37 cellular contexts compared by ENCODE assay signal in genomic region chr20:21527908-21528307, GRCh38. TPM values are rescaled to one million over a fixed set of nuclear protein-coding genes. Genes with fewer than 3 reads are reported as not detected.
"Had no signal": no experiment of that assay in that cellular context is flagged by ENCODE, and none has a peak within 500 bp of the region (broad histone marks: within the 10 kb centered on the region; RNA-seq: fewer than 3 reads in every experiment).

No MANE protein-coding gene starts in this region.

- H3K4me3 Mint-ChIP-seq: activated B cell treated with CpG ODN at 0.5 μM for 24 hours; activated CD4-positive, alpha-beta memory T cell treated with anti-CD3 and anti-CD28 coated beads for 36 hours; activated CD8-positive, alpha-beta T cell treated with anti-CD3 and anti-CD28 coated beads for 36 hours; activated naive CD4-positive, alpha-beta T cell treated with anti-CD3 and anti-CD28 coated beads for 36 hours; activated naive CD8-positive, alpha-beta T cell treated with anti-CD3 and anti-CD28 coated beads for 36 hours; activated T-cell treated with anti-CD3 and anti-CD28 coated beads, Interleukin-2, amount 50 U/mL, for 4 hours; activated T-cell treated with anti-CD3 and anti-CD28 coated beads, Interleukin-2, amount 50 U/mL, for 72 hours; activated T-helper 1 cell treated with anti-CD3 and anti-CD28 coated beads, Interleukin-12 subunit alpha, Interleukin-12 subunit beta, Interleukin-2, Interleukin-4 antibody, amounts not matched to agents 30 ng/mL and 10 ng/mL and 1 ng/mL, durations not matched to agents 14 hours and 24 hours and 36 hours; activated T-helper 17 cell treated with anti-CD3 and anti-CD28 coated beads, Interleukin-2, amount 50 U/mL, for 72 hours; T-helper 1 cell treated with Interleukin-12 subunit alpha and Interleukin-12 subunit beta and Interleukin-4 antibody, amounts not matched to agents 30 μg/mL and 1 μg/mL, for 36 hours; T-helper 2 cell treated with Interferon-gamma antibody and Interleukin-4, amounts not matched to agents 5 μg/mL and 100 μg/mL, for 36 hours had no signal

- H3K4me3 ChIP-seq: adrenal gland, body of pancreas, breast epithelium had no signal

- DNase-seq: activated B cell treated with CpG ODN at 0.5 μM for 24 hours; activated CD4-positive, alpha-beta memory T cell treated with anti-CD3 and anti-CD28 coated beads for 36 hours; activated CD4-positive, alpha-beta T cell treated with anti-CD3 and anti-CD28 coated beads for 4 hours; activated CD4-positive, alpha-beta T cell treated with anti-CD3 and anti-CD28 coated beads, Interleukin-2, amount 50 U/mL, for 1 hour; activated CD4-positive, alpha-beta T cell treated with anti-CD3 and anti-CD28 coated beads, Interleukin-2, amount 50 U/mL, for 4 hours; activated CD4-positive, CD25-positive, alpha-beta regulatory T cell treated with anti-CD3 and anti-CD28 coated beads, Interleukin-2, amount 50 U/mL, for 72 hours; activated CD8-positive, alpha-beta T cell treated with anti-CD3 and anti-CD28 coated beads for 36 hours; activated effector memory CD4-positive, alpha-beta T cell treated with anti-CD3 and anti-CD28 coated beads, Interleukin-2, amount 50 U/mL, for 16 hours; activated gamma-delta T cell treated with Interleukin-2 at 50 U/mL for 16 hours; activated naive CD4-positive, alpha-beta T cell; activated naive CD4-positive, alpha-beta T cell treated with anti-CD3 and anti-CD28 coated beads for 36 hours; activated naive CD4-positive, alpha-beta T cell treated with anti-CD3 and anti-CD28 coated beads, Interleukin-2, amount 50 U/mL, for 16 hours; activated naive CD8-positive, alpha-beta T cell treated with anti-CD3 and anti-CD28 coated beads for 36 hours; activated T-cell treated with anti-CD3 and anti-CD28 coated beads for 4 hours; activated T-cell treated with anti-CD3 and anti-CD28 coated beads, Interleukin-2, amount 50 U/mL, for 1 hour; activated T-cell treated with anti-CD3 and anti-CD28 coated beads, Interleukin-2, amount 50 U/mL, for 4 hours; activated T-cell treated with anti-CD3 and anti-CD28 coated beads, Interleukin-2, amount 50 U/mL, for 72 hours; adrenal gland; amniotic stem cell; aorta; body of pancreas; brain microvascular endothelial cell; central memory CD4-positive, alpha-beta T cell; SW 1271; T-helper 1 cell; T-helper 2 cell; T-helper 9 cell had no signal

- ATAC-seq: activated CD8-positive, alpha-beta T cell treated with anti-CD3 and anti-CD28 coated beads for 36 hours; activated naive CD4-positive, alpha-beta T cell treated with anti-CD3 and anti-CD28 coated beads, Interleukin-2, amount 50 U/mL, for 72 hours; activated T-cell treated with anti-CD3 and anti-CD28 coated beads, Interleukin-2, amount 50 U/mL, for 4 hours; activated T-cell treated with anti-CD3 and anti-CD28 coated beads, Interleukin-2, amount 50 U/mL, for 72 hours; activated T-helper 17 cell treated with anti-CD3 and anti-CD28 coated beads, Interleukin-2, amount 50 U/mL, for 72 hours; body of pancreas had no signal

- FAIRE-seq: astrocyte, TTC549 had no signal

- H3K27ac Mint-ChIP-seq: activated B cell treated with CpG ODN at 0.5 μM for 24 hours; activated CD4-positive, alpha-beta memory T cell treated with anti-CD3 and anti-CD28 coated beads for 36 hours; activated CD8-positive, alpha-beta T cell treated with anti-CD3 and anti-CD28 coated beads for 36 hours; activated naive CD4-positive, alpha-beta T cell treated with anti-CD3 and anti-CD28 coated beads for 36 hours; activated naive CD4-positive, alpha-beta T cell treated with anti-CD3 and anti-CD28 coated beads, Interleukin-2, amount 50 U/mL, for 72 hours; activated naive CD8-positive, alpha-beta T cell treated with anti-CD3 and anti-CD28 coated beads for 36 hours; activated T-cell treated with anti-CD3 and anti-CD28 coated beads, Interleukin-2, amount 50 U/mL, for 72 hours; activated T-helper 1 cell treated with anti-CD3 and anti-CD28 coated beads, Interleukin-12 subunit alpha, Interleukin-12 subunit beta, Interleukin-2, Interleukin-4 antibody, amounts not matched to agents 30 ng/mL and 10 ng/mL and 1 ng/mL, durations not matched to agents 14 hours and 24 hours and 36 hours; activated T-helper 17 cell treated with anti-CD3 and anti-CD28 coated beads, Interleukin-2, amount 50 U/mL, for 72 hours; T-helper 1 cell treated with Interleukin-12 subunit alpha and Interleukin-12 subunit beta and Interleukin-4 antibody, amounts not matched to agents 30 μg/mL and 1 μg/mL, for 36 hours; T-helper 2 cell treated with Interferon-gamma antibody and Interleukin-4, amounts not matched to agents 5 μg/mL and 100 μg/mL, for 36 hours had no signal

- H3K36me3 ChIP-seq: adrenal gland, brain microvascular endothelial cell, breast epithelium had no signal

- H3K4me1 ChIP-seq: adrenal gland had no signal

- H3K36me3 Mint-ChIP-seq: activated CD4-positive, alpha-beta memory T cell treated with anti-CD3 and anti-CD28 coated beads for 36 hours; activated naive CD4-positive, alpha-beta T cell treated with anti-CD3 and anti-CD28 coated beads, Interleukin-2, amount 50 U/mL, for 72 hours; activated naive CD8-positive, alpha-beta T cell treated with anti-CD3 and anti-CD28 coated beads for 36 hours had no signal

- H3K4me1 Mint-ChIP-seq: activated B cell treated with CpG ODN at 0.5 μM for 24 hours; activated T-helper 17 cell treated with anti-CD3 and anti-CD28 coated beads, Interleukin-2, amount 50 U/mL, for 72 hours had no signal

- H3K9me3 ChIP-seq: adrenal gland, body of pancreas, breast epithelium had no signal

- H3K9me3 Mint-ChIP-seq: activated B cell treated with CpG ODN at 0.5 μM for 24 hours; activated CD4-positive, alpha-beta memory T cell treated with anti-CD3 and anti-CD28 coated beads for 36 hours; activated naive CD4-positive, alpha-beta T cell treated with anti-CD3 and anti-CD28 coated beads for 36 hours; activated naive CD4-positive, alpha-beta T cell treated with anti-CD3 and anti-CD28 coated beads, Interleukin-2, amount 50 U/mL, for 72 hours; activated T-cell treated with anti-CD3 and anti-CD28 coated beads, Interleukin-2, amount 50 U/mL, for 4 hours; activated T-cell treated with anti-CD3 and anti-CD28 coated beads, Interleukin-2, amount 50 U/mL, for 72 hours; activated T-helper 1 cell treated with anti-CD3 and anti-CD28 coated beads, Interleukin-12 subunit alpha, Interleukin-12 subunit beta, Interleukin-2, Interleukin-4 antibody, amounts not matched to agents 30 ng/mL and 10 ng/mL and 1 ng/mL, durations not matched to agents 14 hours and 24 hours and 36 hours; activated T-helper 17 cell treated with anti-CD3 and anti-CD28 coated beads, Interleukin-2, amount 50 U/mL, for 72 hours; T-helper 1 cell treated with Interleukin-12 subunit alpha and Interleukin-12 subunit beta and Interleukin-4 antibody, amounts not matched to agents 30 μg/mL and 1 μg/mL, for 36 hours; T-helper 2 cell treated with Interferon-gamma antibody and Interleukin-4, amounts not matched to agents 5 μg/mL and 100 μg/mL, for 36 hours had no signal

- H3K27ac ChIP-seq: adrenal gland, body of pancreas, brain microvascular endothelial cell, breast epithelium, VCaP had no signal

RNA-seq across cellular contexts. Expression of gene NKX2-2, which starts 14.0 kb away (rescaled TPM):
- total RNA-seq: activated B cell treated with CpG ODN at 0.5 μM for 24 hours; activated CD4-positive, alpha-beta memory T cell treated with anti-CD3 and anti-CD28 coated beads for 36 hours; activated CD8-positive, alpha-beta memory T cell treated with anti-CD3 and anti-CD28 coated beads for 36 hours; activated CD8-positive, alpha-beta T cell treated with anti-CD3 and anti-CD28 coated beads for 36 hours; activated naive CD4-positive, alpha-beta T cell treated with anti-CD3 and anti-CD28 coated beads for 36 hours; activated naive CD4-positive, alpha-beta T cell treated with anti-CD3 and anti-CD28 coated beads, Interleukin-2, amount 50 U/mL, for 72 hours; activated naive CD8-positive, alpha-beta T cell treated with anti-CD3 and anti-CD28 coated beads for 36 hours; activated T-cell treated with anti-CD3 and anti-CD28 coated beads, Interleukin-2, amount 50 U/mL, for 4 hours; activated T-cell treated with anti-CD3 and anti-CD28 coated beads, Interleukin-2, amount 50 U/mL, for 72 hours; activated T-helper 1 cell treated with anti-CD3 and anti-CD28 coated beads, Interleukin-12 subunit alpha, Interleukin-12 subunit beta, Interleukin-2, Interleukin-4 antibody, amounts not matched to agents 30 ng/mL and 10 ng/mL and 1 ng/mL, durations not matched to agents 14 hours and 24 hours and 36 hours; activated T-helper 17 cell treated with anti-CD3 and anti-CD28 coated beads, Interleukin-2, amount 50 U/mL, for 72 hours; adrenal gland; aorta; astrocyte; breast epithelium had no signal
- polyA plus RNA-seq: adrenal gland had no signal
